In the genomic region with DNA sequence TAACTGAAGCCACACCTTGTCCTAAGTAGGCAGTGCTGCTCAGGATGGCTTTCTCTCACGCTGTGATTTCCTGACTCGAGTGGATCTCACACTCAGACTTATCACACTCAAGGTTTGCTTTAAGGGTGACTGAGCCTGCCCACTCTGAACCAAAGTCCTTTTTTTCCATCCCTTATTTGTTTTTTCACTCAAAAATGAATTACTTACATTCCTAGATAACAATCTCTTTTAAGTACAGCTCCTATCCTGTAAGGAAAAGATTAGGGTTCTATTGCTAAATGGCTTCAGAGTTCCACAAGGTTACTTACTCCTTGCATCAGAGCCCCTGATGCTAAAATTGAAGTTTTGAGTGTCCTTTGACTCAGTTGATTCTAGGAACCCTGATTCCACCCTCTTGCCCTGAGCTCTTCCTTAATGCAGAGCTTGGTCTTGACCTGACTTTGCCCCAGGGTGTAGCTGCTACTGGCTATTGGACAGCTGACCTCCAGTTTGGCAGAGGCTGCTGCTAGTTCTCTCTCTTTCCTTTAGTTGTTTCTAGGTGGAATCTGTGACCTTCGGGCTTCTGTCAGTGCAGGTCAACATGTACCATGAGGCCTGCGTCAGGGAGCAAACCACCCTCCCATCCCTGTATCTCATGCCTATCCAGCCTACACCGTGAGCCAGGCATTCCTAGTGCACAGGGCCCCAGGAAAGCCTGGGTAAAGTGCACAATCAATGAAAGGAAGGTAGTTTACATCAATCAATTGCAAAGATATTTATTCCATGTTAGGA, we compare ENCODE assay signal across 16 cellular contexts.
DNase-seq lines count a peak whose midpoint lies in the region; ATAC-seq and TF ChIP-seq lines count a peak whose summit lies in the region.
"Had no signal": no experiment of that assay in that cellular context is flagged by ENCODE, and none has a peak within 500 bp of the region (broad histone marks: within the 10 kb centered on the region; RNA-seq: fewer than 3 reads in every experiment).

No MANE protein-coding gene starts in this region.

- WGBS in aorta, 2 donors: 66 to 81% methylated on average over 5 of the region's 5 CpGs

- H3K4me1 ChIP-seq in left lung (peaks cover 3 to 6% of the 10 kb centered on the region in 2 donors), upper lobe of right lung (peaks cover 15% of the 10 kb centered on the region), aorta (ENCODE audit: control insufficient read depth in 1 of 2, insufficient read depth in 2 of 2, low read length in 2 of 2) (no peaks in the 10 kb centered on the region)
- H3K4me1 ChIP-seq: BLaER1, gastrocnemius medialis had no signal

- in situ Hi-C loops in brain microvascular endothelial cell (cut with HindIII; ENCODE audit: low pct_ligation_motif_present, low sequenced_read_pairs): no loop called here

- no peaks in the 10 kb centered on the region for H3K36me3 ChIP-seq in brain microvascular endothelial cell (replicated peaks)
- no peaks in the 10 kb centered on the region for H3K36me3 ChIP-seq in left lung
- no peaks in the 10 kb centered on the region for H3K36me3 ChIP-seq in upper lobe of right lung
- H3K36me3 ChIP-seq in aorta (ENCODE audit: control insufficient read depth in 1 of 2, insufficient read depth in 2 of 2, low read length in 1 of 2): no peaks in the 10 kb centered on the region
- H3K36me3 ChIP-seq: BLaER1, gastrocnemius medialis, pancreas, SJCRH30 had no signal

- H3K4me3 ChIP-seq in brain microvascular endothelial cell (ENCODE audit: low read depth, low read length): no peak overlapping the region
- H3K4me3 ChIP-seq in left lung: no peak overlapping the region
- H3K4me3 ChIP-seq in upper lobe of right lung: no peak overlapping the region
- H3K4me3 ChIP-seq in aorta (ENCODE audit: low read length in 2 of 2): no peak overlapping the region
- H3K4me3 ChIP-seq: BLaER1, gastrocnemius medialis, pancreas, SJCRH30 had no signal

- H3K27me3 ChIP-seq in brain microvascular endothelial cell (replicated peaks) (no peaks in the 10 kb centered on the region), left lung (no peaks in the 10 kb centered on the region), upper lobe of right lung (no peaks in the 10 kb centered on the region), aorta (ENCODE audit: control insufficient read depth in 1 of 2, insufficient read depth in 2 of 2, low read length in 1 of 2) (no peaks in the 10 kb centered on the region)
- H3K27me3 ChIP-seq: BLaER1, gastrocnemius medialis, pancreas, SJCRH30 had no signal

- DNase-seq in LoVo (ENCODE audit: low spot score): peak; percentile 9
- no peak for DNase-seq in brain microvascular endothelial cell
- peak in 1 of 2 donors; percentile 46 for DNase-seq in left lung
- DNase-seq in upper lobe of right lung: no peak
- DNase-seq in occipital lobe (lab: John Stamatoyannopoulos, UW): no peak
- DNase-seq in aorta: no peak
- DNase-seq: activated CD8-positive, alpha-beta T cell treated with anti-CD3 and anti-CD28 coated beads for 36 hours; activated gamma-delta T cell; DND-41; effector CD8-positive, alpha-beta T cell; gastrocnemius medialis; pancreas; SJCRH30; stimulated activated CD4-positive, alpha-beta T cell treated with anti-CD3 and anti-CD28 coated beads, Interleukin-15, amount 100 ng/mL, for 24 hours had no signal

- ATAC-seq in left lung (peak; percentile 75), upper lobe of right lung (peak; percentile 84), aorta (ENCODE audit: low FRiP score) (no peak), HG03159 (IDR thresholded peaks at IDR 0.05; ENCODE audit: unreplicated experiment) (no peak)
- ATAC-seq: activated CD8-positive, alpha-beta T cell treated with anti-CD3 and anti-CD28 coated beads for 36 hours; gastrocnemius medialis had no signal

- H3K27ac ChIP-seq in brain microvascular endothelial cell (peak overlapping the region; percentile 1), left lung (peak overlapping the region; percentile 57 to 74), upper lobe of right lung (peak overlapping the region; percentile 68), aorta (ENCODE audit: low read depth in 1 of 2, low read length in 2 of 2) (no peak overlapping the region)
- H3K27ac ChIP-seq: BLaER1, gastrocnemius medialis, SJCRH30 had no signal

- no peaks in the 10 kb centered on the region for H3K9me3 ChIP-seq in left lung
- H3K9me3 ChIP-seq in upper lobe of right lung: no peaks in the 10 kb centered on the region
- no peaks in the 10 kb centered on the region for H3K9me3 ChIP-seq in aorta (ENCODE audit: control insufficient read depth, low read length)
- H3K9me3 ChIP-seq: BLaER1, gastrocnemius medialis, pancreas, SJCRH30 had no signal

- intact Hi-C loops in left lung (cut with DNase I): no loop called here
- intact Hi-C loops in upper lobe of right lung (cut with DNase I): no loop called here
- intact Hi-C loops in aorta (cut with DNase I): no loop called here

- no peak for TF ChIP-seq CTCF in brain microvascular endothelial cell (IDR thresholded peaks at IDR 0.05; ENCODE audit: low read depth, low read length, missing control alignments)
- TF ChIP-seq CTCF in left lung (IDR thresholded peaks at IDR 0.05): no peak
- no peak for TF ChIP-seq CTCF in upper lobe of right lung (IDR thresholded peaks at IDR 0.05)

Comparison
In these comparisons a context has a peak if more than half of its experiments do, and no peak if none do; other contexts are left out.
1. H3K27ac ChIP-seq: peak in brain microvascular endothelial cell (single experiment), left lung (2 of 2) and upper lobe of right lung (single experiment); none in aorta (0 of 2).
2. ATAC-seq: peak in left lung (single experiment) and upper lobe of right lung (single experiment); none in aorta (single experiment) and HG03159 (single experiment).